Comparison of ENCODE assay signal across 27 cellular contexts in the genomic region with DNA sequence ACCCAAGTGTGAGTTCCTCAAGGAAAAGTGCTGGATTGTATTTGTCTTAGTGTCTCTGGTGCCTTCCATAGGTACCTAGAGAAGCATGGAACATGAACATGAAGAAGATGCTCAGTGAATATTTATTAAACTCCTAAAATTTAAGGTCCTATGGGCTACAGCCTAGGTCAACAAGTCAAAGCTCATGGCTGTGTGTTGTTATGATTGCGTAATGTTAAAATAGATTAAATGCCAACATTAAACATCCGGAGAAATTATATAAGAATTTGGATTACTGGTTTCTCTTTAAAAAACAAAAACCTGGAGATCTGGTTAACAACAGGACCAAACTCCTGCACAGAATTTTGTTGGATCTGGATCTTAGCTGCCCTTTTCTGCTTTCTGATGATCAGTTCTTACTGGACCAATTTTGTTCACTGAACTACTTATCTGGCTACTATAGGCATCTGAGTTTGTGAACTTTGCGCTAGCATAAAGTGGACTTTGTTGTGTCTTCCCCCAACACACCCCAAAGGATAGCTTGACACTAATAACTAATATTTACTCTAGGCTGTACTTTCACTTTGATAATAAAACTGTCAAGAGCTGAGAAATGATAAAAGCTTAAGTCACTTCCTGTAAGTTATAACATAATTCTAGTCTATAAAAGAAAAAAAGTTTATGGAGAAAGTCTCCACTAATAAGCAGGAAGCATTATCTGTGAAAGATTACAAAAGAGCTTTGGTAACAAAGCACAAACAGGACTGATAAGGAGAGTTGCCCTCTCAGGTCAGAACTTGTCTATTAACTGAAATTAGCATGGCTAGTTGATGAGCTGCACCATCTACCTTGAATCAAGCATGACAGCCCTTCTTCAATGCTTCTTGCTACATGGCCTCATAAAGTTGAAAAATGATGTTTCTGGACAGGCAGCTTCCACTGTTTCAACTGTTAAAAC. TPM values are rescaled to one million over a fixed set of nuclear protein-coding genes. Genes with fewer than 3 reads are reported as not detected.
DNase-seq lines count a peak whose midpoint lies in the region; ATAC-seq, FAIRE-seq and TF ChIP-seq lines count a peak whose summit lies in the region.
"Had no signal": no experiment of that assay in that cellular context is flagged by ENCODE, and none has a peak within 500 bp of the region (broad histone marks: within the 10 kb centered on the region; RNA-seq: fewer than 3 reads in every experiment).

No MANE protein-coding gene starts in this region.

- H2BK120ac ChIP-seq in H1 (replicated peaks; ENCODE audit: low read depth, low read length) = no peak overlapping the region

- H3K4me3 ChIP-seq in DND-41 (ENCODE audit: low read depth in 1 of 2, low read length in 2 of 2) (no peak overlapping the region), H1 (ENCODE audit: extremely low read depth in 1 of 4, insufficient read depth in 2 of 4, low read depth in 3 of 4, low read length in 4 of 4) (no peak overlapping the region), mucosa of descending colon (no peak overlapping the region)
- H3K4me3 ChIP-seq in CD4-positive, alpha-beta memory T cell (ENCODE audit: low read length in 2 of 2) = no peak overlapping the region
- H3K4me3 ChIP-seq: GM23338, spleen, tibial artery had no signal

- no peak overlapping the region for H3K23ac ChIP-seq in H1 (ENCODE audit: insufficient read length)

- no peak for TF ChIP-seq RAD21 in H1 (IDR thresholded peaks at IDR 0.05 in 1 of 2, conservative IDR thresholded peaks at IDR 0.05 in 1 of 2; ENCODE audit: low read depth in 2 of 2, low read length in 2 of 2)

- H4K5ac ChIP-seq in H1 (ENCODE audit: insufficient read length, low read depth, low read length) = no peak overlapping the region

- H3K27me3 ChIP-seq in DND-41 (ENCODE audit: insufficient read depth, low read length, poor library complexity) = no peaks in the 10 kb centered on the region
- H3K27me3 ChIP-seq in H1 (replicated peaks in 1 of 4; ENCODE audit: control insufficient read depth in 3 of 4, extremely low read depth in 1 of 4, insufficient read depth in 3 of 4, low read length in 3 of 4) = no peaks in the 10 kb centered on the region
- H3K27me3 ChIP-seq in CD4-positive, alpha-beta memory T cell (ENCODE audit: insufficient read depth, low read length) = no peaks in the 10 kb centered on the region
- H3K27me3 ChIP-seq: BE2C, spleen had no signal

- no peak overlapping the region for H3K56ac ChIP-seq in H1 (replicated peaks; ENCODE audit: insufficient read length, low read depth, low read length)

- peaks cover 9% of the 10 kb centered on the region for H3K4me1 ChIP-seq in DND-41 (ENCODE audit: insufficient read depth, low read length)
- H3K4me1 ChIP-seq in H1 (replicated peaks in 1 of 4; ENCODE audit: control insufficient read depth in 3 of 4, insufficient read depth in 4 of 4, low read length in 3 of 4) = no peaks in the 10 kb centered on the region
- H3K4me1 ChIP-seq in mucosa of descending colon (ENCODE audit: low read depth) = peaks cover 11% of the 10 kb centered on the region
- H3K4me1 ChIP-seq in CD4-positive, alpha-beta memory T cell (ENCODE audit: insufficient read depth, low read length) = peaks cover 9% of the 10 kb centered on the region
- H3K4me1 ChIP-seq: BE2C, spleen, tibial artery had no signal

- H4K20me1 ChIP-seq in DND-41 (ENCODE audit: insufficient read depth, low read length) (no peaks in the 10 kb centered on the region), H1 (replicated peaks in 1 of 2; ENCODE audit: control insufficient read depth in 1 of 2, insufficient read depth in 2 of 2, low read length in 2 of 2) (no peaks in the 10 kb centered on the region)

- H4K91ac ChIP-seq in H1 (replicated peaks; ENCODE audit: insufficient read length, low read length) = no peak overlapping the region

- 98% methylated on average over 3 of the region's 3 CpGs; no CpG with 5 or more reads in 1 of the 2 experiments for WGBS in H1 (ENCODE audit: extremely low coverage in 1 of 2, insufficient coverage in 1 of 2, insufficient read length in 1 of 2, insufficient replicate concordance in 2 of 2, low coverage in 1 of 2, low lambda C conversion rate in 2 of 2, missing lambda C conversion rate in 1 of 2), 2 experiments

- no peak for TF ChIP-seq CTCF in DND-41 (IDR thresholded peaks at IDR 0.05; ENCODE audit: borderline replicate concordance, extremely low read depth, low read length, poor library complexity, severe bottlenecking)
- no peak for TF ChIP-seq CTCF in H1 (IDR thresholded peaks at IDR 0.05; ENCODE audit: control extremely low read depth in 1 of 3, insufficient read depth in 1 of 3, low read depth in 1 of 3, low read length in 3 of 3)
- TF ChIP-seq CTCF in mucosa of descending colon (IDR thresholded peaks at IDR 0.05) = no peak

- peak overlapping the region; percentile 14; the same call in 1 of the 2 replicates for H2AFZ ChIP-seq in DND-41 (ENCODE audit: low read depth, low read length)
- no peak overlapping the region for H2AFZ ChIP-seq in H1 (ENCODE audit: low read length)
- H2AFZ ChIP-seq: GM23338 had no signal

- ATAC-seq in DND-41 (ENCODE audit: insufficient read depth, low read depth) (no peak), mucosa of descending colon (peak; percentile 69), HG03432 (IDR thresholded peaks at IDR 0.05; ENCODE audit: unreplicated experiment) (no peak)
- ATAC-seq: esophagus mucosa, GM23338 had no signal

- peaks cover 0 to 8% of the 10 kb centered on the region in 2 donors for H3K36me3 Mint-ChIP-seq in CD4-positive, alpha-beta memory T cell

- no peak for TF ChIP-seq POLR2A in H1 (IDR thresholded peaks at IDR 0.05; ENCODE audit: control extremely low read depth in 1 of 2, low read depth in 2 of 2, low read length in 2 of 2)

- H3K4ac ChIP-seq in H1 (replicated peaks; ENCODE audit: insufficient read length, low read depth, low read length) = no peak overlapping the region

- TF ChIP-seq EP300 in H1 (IDR thresholded peaks at IDR 0.05; ENCODE audit: borderline replicate concordance in 1 of 2, low read depth in 2 of 2, low read length in 2 of 2) = no peak

- H3K9ac ChIP-seq in DND-41 (ENCODE audit: low read depth, low read length) (no peak overlapping the region), H1 (replicated peaks in 1 of 4; ENCODE audit: extremely low read depth in 1 of 4, low read depth in 3 of 4, low read length in 3 of 4) (no peak overlapping the region)

- no peak overlapping the region for H2AK5ac ChIP-seq in H1 (ENCODE audit: low read depth, low read length)

- CTCF ChIA-PET in H1 (lab: Charles Lee; ENCODE audit: partially characterized antibody) = interaction anchor here (0.7 to 1.1 kb wide), 2 partner anchors 19 to 236 kb away, joined by 3 to 5 read pairs; no protein-coding TSS in a partner anchor
- CTCF ChIA-PET in CD4-positive, alpha-beta memory T cell (lab: Charles Lee; ENCODE audit: partially characterized antibody) = interaction anchor here (0.7 to 1.6 kb wide), 5 partner anchors 17 to 1330 kb away, joined by 3 to 7 read pairs (median 3); no protein-coding TSS in a partner anchor

- POLR2A ChIA-PET in H1 (lab: Charles Lee; ENCODE audit: partially characterized antibody) = no interaction called here
- POLR2A ChIA-PET in CD4-positive, alpha-beta memory T cell (lab: Charles Lee; ENCODE audit: partially characterized antibody) = interaction anchor here (0.7 to 1.3 kb wide), 4 partner anchors 20 to 146 kb away, joined by 3 read pairs; a partner anchor contains a TSS

- H3K36me3 ChIP-seq in DND-41 (ENCODE audit: insufficient read depth, low read length) (no peaks in the 10 kb centered on the region), H1 (ENCODE audit: control insufficient read depth in 2 of 4, insufficient read depth in 4 of 4, low read length in 3 of 4) (no peaks in the 10 kb centered on the region), mucosa of descending colon (ENCODE audit: low read depth) (no peaks in the 10 kb centered on the region)
- no peaks in the 10 kb centered on the region for H3K36me3 ChIP-seq in CD4-positive, alpha-beta memory T cell (ENCODE audit: insufficient read depth, low read length)
- H3K36me3 ChIP-seq: BE2C, tibial artery, WERI-Rb-1 had no signal

- DNase-seq in DND-41 (no peak), NCI-H226 (peak; percentile 39), H1 (ENCODE audit: low read depth in 1 of 2, low spot score in 2 of 2) (no peak), mucosa of descending colon (peak in 1 of 3 donors; percentile 34), NCI-H510A (lab: John Stamatoyannopoulos, UW) (no peak)
- no peak for DNase-seq in CD4-positive, alpha-beta memory T cell
- DNase-seq: activated CD4-positive, alpha-beta T cell treated with anti-CD3 and anti-CD28 coated beads, Interleukin-2, amount 50 U/mL, for 1 hour; activated effector memory CD4-positive, alpha-beta T cell treated with Interleukin-2 at 50 U/mL for 16 hours; BE2C; effector CD8-positive, alpha-beta T cell; naive B cell; NCI-H146; NCI-H2171; NCI-H69; retina; Right ventricle myocardium superior; spleen; stimulated activated CD4-positive, alpha-beta T cell treated with anti-CD3 and anti-CD28 coated beads, Interleukin-4, amount 100 ng/mL, for 4 hours; tibial artery; WERI-Rb-1 had no signal

- H4K8ac ChIP-seq in H1 (ENCODE audit: extremely low read depth, insufficient read depth, low read length) = no peak overlapping the region

- no peak overlapping the region for H3K14ac ChIP-seq in H1 (ENCODE audit: insufficient read length)

- H2BK20ac ChIP-seq in H1 (ENCODE audit: low read length) = no peak overlapping the region

- H2BK5ac ChIP-seq in H1 (ENCODE audit: low read depth, low read length) = no peak overlapping the region

- H3K79me2 ChIP-seq in DND-41 (ENCODE audit: insufficient read depth, low read length) (no peaks in the 10 kb centered on the region), H1 (ENCODE audit: control insufficient read depth in 1 of 2, insufficient read depth in 2 of 2, low read length in 2 of 2) (no peaks in the 10 kb centered on the region)

- H3K4me1 Mint-ChIP-seq in CD4-positive, alpha-beta memory T cell = peaks cover 0 to 8% (median 6%) of the 10 kb centered on the region in 4 donors
- H3K4me1 Mint-ChIP-seq: GM23338, memory B cell, naive B cell had no signal

- H3K4me2 ChIP-seq in DND-41 (ENCODE audit: insufficient read depth, low read length) = no peak overlapping the region
- H3K4me2 ChIP-seq in H1 (ENCODE audit: insufficient read depth in 1 of 2, low read depth in 2 of 2, low read length in 2 of 2) = no peak overlapping the region
- H3K4me2 ChIP-seq: GM23338 had no signal

- intact Hi-C loops in mucosa of descending colon (cut with DNase I, micrococcal nuclease) = no loop called here
- intact Hi-C loops in CD4-positive, alpha-beta memory T cell (cut with micrococcal nuclease) = no loop called here

- no peaks in the 10 kb centered on the region for H3K79me1 ChIP-seq in H1 (ENCODE audit: low read depth, low read length)

- no peak overlapping the region for H3K18ac ChIP-seq in H1 (ENCODE audit: extremely low read depth, low read length)

- no peak overlapping the region for H2BK12ac ChIP-seq in H1 (ENCODE audit: low read depth, low read length)

- no peaks in the 10 kb centered on the region for H3K23me2 ChIP-seq in H1 (ENCODE audit: low read depth, low read length)

- H3K27ac ChIP-seq in DND-41 (ENCODE audit: low read length) (0 out of 2 replicates have a peak overlapping the region, but pooled peaks have one; percentile 11), H1 (ENCODE audit: low read depth, low read length) (no peak overlapping the region)
- H3K27ac ChIP-seq in CD4-positive, alpha-beta memory T cell (ENCODE audit: low read depth, low read length) = no peak overlapping the region
- H3K27ac ChIP-seq: spleen, tibial artery, WERI-Rb-1 had no signal

- peak overlapping the region in 1 of 7 donors; percentile 49 for H3K27ac Mint-ChIP-seq in CD4-positive, alpha-beta memory T cell
- H3K27ac Mint-ChIP-seq: GM23338; memory B cell; naive B cell; stimulated activated naive CD8-positive, alpha-beta T cell treated with anti-CD3 and anti-CD28 coated beads, Interleukin-15, Interleukin-2, amounts not matched to agents 100 ng/mL and 50 ng/mL, for 24 hours had no signal

- peak overlapping the region in 1 of 8 donors; percentile 16 for H3K4me3 Mint-ChIP-seq in CD4-positive, alpha-beta memory T cell
- H3K4me3 Mint-ChIP-seq: GM23338; memory B cell; naive B cell; stimulated activated naive CD8-positive, alpha-beta T cell treated with anti-CD3 and anti-CD28 coated beads, Interleukin-15, Interleukin-2, amounts not matched to agents 100 ng/mL and 50 ng/mL, for 24 hours had no signal

- no peak overlapping the region for H2BK15ac ChIP-seq in H1 (ENCODE audit: low read length)

- peaks cover 0 to 15% (median 11%) of the 10 kb centered on the region in 8 donors for H3K9me3 Mint-ChIP-seq in CD4-positive, alpha-beta memory T cell

- H3K27me3 Mint-ChIP-seq in CD4-positive, alpha-beta memory T cell = no peaks in the 10 kb centered on the region

- H3K9me3 ChIP-seq in DND-41 (ENCODE audit: insufficient read depth, low read length, severe bottlenecking) (peaks cover 2% of the 10 kb centered on the region), H1 (ENCODE audit: insufficient read depth in 2 of 2, low read depth in 1 of 2, low read length in 1 of 2) (no peaks in the 10 kb centered on the region), mucosa of descending colon (no peaks in the 10 kb centered on the region)
- no peaks in the 10 kb centered on the region for H3K9me3 ChIP-seq in CD4-positive, alpha-beta memory T cell (ENCODE audit: control insufficient read depth in 1 of 2, low read length in 2 of 2)
- H3K9me3 ChIP-seq: BE2C had no signal

- FAIRE-seq in H1 (lab: Jason Lieb, UNC) = no peak
- FAIRE-seq: frontal cortex had no signal

RNA-seq across cellular contexts. Expression of a gene that starts 20.7 kb away (rescaled TPM):
- total RNA-seq in H1 (2021; fragmentation: NEBNext Ultra II Directional; extraction: Animal tissue kit (Norgen Biotek cat#: 25700)) = 0.04 TPM in 1 of 2 replicates, not detected in the other
- 0.02 and 0.06 TPM in 2 replicates for polyA plus RNA-seq in H1 (2011; rRNA removed)
- 0.01 TPM for polyA plus RNA-seq in H1 (2011; cell fraction: cytosol; rRNA removed)
- 0.10 TPM for polyA plus RNA-seq in H1 (2011; cell fraction: nucleus; rRNA removed)
- 0.03 to 0.07 TPM (median 0.05 TPM) in 4 replicates for polyA plus RNA-seq in H1 (2012, experiment 1 of 2)
- not detected for polyA plus RNA-seq in H1 (2012, experiment 2 of 2)
- 0.24 TPM for polyA plus RNA-seq in H1 (2013, experiment 1 of 2)
- polyA plus RNA-seq in H1 (2013, experiment 2 of 2) = 0.11 TPM
- 0.03 and 0.05 TPM in 2 replicates for polyA minus RNA-seq in H1 (2011; rRNA and poly(A)+ RNA removed)
- not detected for polyA minus RNA-seq in H1 (2011; cell fraction: cytosol; rRNA and poly(A)+ RNA removed)
- polyA minus RNA-seq in H1 (2011; cell fraction: nucleus; rRNA and poly(A)+ RNA removed) = 0.20 TPM
- total RNA-seq in mucosa of descending colon = 1 to 10 TPM in 1 of 3 donors, under 1 TPM in 2; 0.44 to 2.5 (median 0.69) TPM
- 1 to 10 TPM; 4.9 to 6.1 TPM for total RNA-seq in CD4-positive, alpha-beta memory T cell
- polyA plus RNA-seq in CD4-positive, alpha-beta memory T cell = 1 to 10 TPM; 1.4 to 3.3 TPM
- total RNA-seq: frontal cortex, GM23338, kidney epithelial cell had no signal
